ENCODE assay signal across 10 cellular contexts in genomic region chr6:63816979-63817436, GRCh38.
A peak's percentile ranks its signal among the peaks of the same experiment; 100 is the strongest.
DNase-seq lines count a peak whose midpoint lies in the region; ATAC-seq and TF ChIP-seq lines count a peak whose summit lies in the region.
"Had no signal": no experiment of that assay in that cellular context is flagged by ENCODE, and none has a peak within 500 bp of the region (broad histone marks: within the 10 kb centered on the region; RNA-seq: fewer than 3 reads in every experiment).

No MANE protein-coding gene starts in this region.

- no peak overlapping the region for H3K4me2 ChIP-seq in neural cell (ENCODE audit: low read length)

- H4K20me1 ChIP-seq in neural cell (ENCODE audit: insufficient read depth), result no peaks in the 10 kb centered on the region

- TF ChIP-seq RAD21 in neural cell (conservative IDR thresholded peaks at IDR 0.05), result peak; percentile 21

- no peak overlapping the region for H2AFZ ChIP-seq in neural cell (ENCODE audit: low read depth, low read length)

- no peaks in the 10 kb centered on the region for H3K27me3 ChIP-seq in neural cell (ENCODE audit: insufficient read depth, low read depth, low read length)
- H3K27me3 ChIP-seq: body of pancreas had no signal

- no peaks in the 10 kb centered on the region for H3K36me3 ChIP-seq in neural cell (ENCODE audit: insufficient read depth, low read length)
- H3K36me3 ChIP-seq: left ventricle myocardium inferior had no signal

- no peaks in the 10 kb centered on the region for H3K79me2 ChIP-seq in neural cell (replicated peaks; ENCODE audit: insufficient read depth, low read length)

- in situ Hi-C loops in astrocyte of the spinal cord (cut with HindIII; ENCODE audit: low sequenced_read_pairs), result no loop called here

- H3K4me3 ChIP-seq in astrocyte of the spinal cord (ENCODE audit: low read depth, low read length) (no peak overlapping the region), neural cell (ENCODE audit: low read length) (no peak overlapping the region)
- H3K4me3 ChIP-seq: body of pancreas, left ventricle myocardium inferior had no signal

- TF ChIP-seq EP300 in neural cell (conservative IDR thresholded peaks at IDR 0.05; ENCODE audit: poor library complexity, severe bottlenecking), result peak; percentile 23

- ATAC-seq in GM18520 (IDR thresholded peaks at IDR 0.05; ENCODE audit: unreplicated experiment) (no peak), HG03139 (IDR thresholded peaks at IDR 0.05; ENCODE audit: unreplicated experiment) (no peak)
- ATAC-seq: body of pancreas had no signal

- no peaks in the 10 kb centered on the region for H3K9me2 ChIP-seq in neural cell (ENCODE audit: insufficient read depth, low read length)

- DNase-seq in ELF-1 (ENCODE audit: low read depth, low spot score) (peak; percentile 45), HuH-7 (ENCODE audit: low spot score) (peak; percentile 59), astrocyte of the spinal cord (ENCODE audit: low read depth, low spot score) (no peak), mesenteric fat pad (ENCODE audit: low spot score) (no peak), NCI-H2196 (lab: John Stamatoyannopoulos, UW; ENCODE audit: unreplicated experiment) (no peak)
- DNase-seq: body of pancreas, left ventricle myocardium inferior had no signal

- peak; percentile 40 for TF ChIP-seq CTCF in astrocyte of the spinal cord (IDR thresholded peaks at IDR 0.05; ENCODE audit: low read depth, low read length)
- peak; percentile 56 for TF ChIP-seq CTCF in neural cell (IDR thresholded peaks at IDR 0.05; ENCODE audit: poor library complexity, severe bottlenecking)

- H3K9me3 ChIP-seq in neural cell (ENCODE audit: low read length), result no peaks in the 10 kb centered on the region
- H3K9me3 ChIP-seq: body of pancreas, left ventricle myocardium inferior had no signal

- no peak overlapping the region for H3K27ac ChIP-seq in neural cell (ENCODE audit: low read length)
- H3K27ac ChIP-seq: body of pancreas, left ventricle myocardium inferior had no signal

- H3K9ac ChIP-seq in neural cell (ENCODE audit: low read length), result no peak overlapping the region

- no peaks in the 10 kb centered on the region for H3F3A ChIP-seq in neural cell (ENCODE audit: insufficient read depth, low read length, poor library complexity, severe bottlenecking)

TF ChIP-seq in neural cell, 6 proteins besides CTCF, POLR2A, EP300 and RAD21:
- TF ChIP-seq REST (IDR thresholded peaks at IDR 0.05; ENCODE audit: borderline replicate concordance) (no peak), MXI1 (conservative IDR thresholded peaks at IDR 0.05; ENCODE audit: poor library complexity, severe bottlenecking) (no peak), POLR2AphosphoS5 (IDR thresholded peaks at IDR 0.05) (no peak), EZH2 (IDR thresholded peaks at IDR 0.05; ENCODE audit: borderline replicate concordance, insufficient read depth, low read length, poor library complexity, severe bottlenecking) (no peak), SMC3 (conservative IDR thresholded peaks at IDR 0.05; ENCODE audit: poor library complexity) (no peak), TAF1 (IDR thresholded peaks at IDR 0.05; ENCODE audit: low read depth) (no peak)
TF ChIP-seq in neural cell: peak in this region for 0.

Comparison
In these comparisons a context has a peak if more than half of its experiments do, and no peak if none do; other contexts are left out.
1. DNase-seq: peak in ELF-1 (single experiment) and HuH-7 (single experiment); none in astrocyte of the spinal cord (single experiment), mesenteric fat pad (single experiment) and NCI-H2196 (single experiment).